Comparison of ENCODE assay signal across 8 cellular contexts in the genomic region with DNA sequence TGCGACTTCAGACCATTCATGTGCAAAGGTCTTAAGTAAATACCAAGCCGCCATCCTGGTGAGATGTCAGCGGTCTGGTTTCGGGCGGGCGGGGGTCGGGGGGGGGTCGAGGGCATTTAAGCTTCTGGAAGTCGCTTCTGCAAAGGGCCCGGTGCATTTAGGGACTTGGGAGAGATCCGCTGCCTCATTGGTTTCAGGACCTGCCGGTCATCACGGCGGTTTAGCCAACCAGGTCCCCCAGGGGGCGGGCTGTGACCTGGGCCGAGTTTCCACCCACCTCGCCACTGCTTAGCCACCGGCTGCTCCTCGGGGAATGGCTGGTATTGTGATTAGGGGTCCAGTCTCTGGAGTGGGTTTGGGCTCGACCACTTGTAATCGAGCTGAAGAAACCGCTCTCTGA. TPM values are rescaled to one million over a fixed set of nuclear protein-coding genes. Genes with fewer than 3 reads are reported as not detected.
DNase-seq lines count a peak whose midpoint lies in the region; ATAC-seq and TF ChIP-seq lines count a peak whose summit lies in the region.

No MANE protein-coding gene starts in this region.

- peak; percentile 18 for DNase-seq in activated T-cell treated with anti-CD3 and anti-CD28 coated beads for 4 hours
- no peak for DNase-seq in activated T-cell treated with anti-CD3 and anti-CD28 coated beads, Interleukin-2, amount 50 U/mL, for 4 hours
- DNase-seq in SK-N-DZ (ENCODE audit: low spot score) = peak; percentile 83
- DNase-seq in epidermal melanocyte (ENCODE audit: insufficient read length, low spot score) = peak; percentile 94
- DNase-seq in mucosa of gallbladder (ENCODE audit: low spot score) = peak; percentile 59
- no peak for DNase-seq in esophagus squamous epithelium (lab: John Stamatoyannopoulos, UW)

- H3K4me1 ChIP-seq in esophagus squamous epithelium = peaks cover 8 to 34% (median 8%) of the 10 kb centered on the region in 3 donors

- H3K9me3 Mint-ChIP-seq in activated T-cell treated with anti-CD3 and anti-CD28 coated beads, Interleukin-2, amount 50 U/mL, for 4 hours = no peaks in the 10 kb centered on the region

- H3K4me3 ChIP-seq in esophagus squamous epithelium = no peak overlapping the region

- peaks cover 0 to 11% (median 0%) of the 10 kb centered on the region in 4 donors for H3K27me3 ChIP-seq in esophagus squamous epithelium

- peaks cover 7% of the 10 kb centered on the region for H3K4me1 Mint-ChIP-seq in activated T-cell treated with anti-CD3 and anti-CD28 coated beads, Interleukin-2, amount 50 U/mL, for 4 hours (ENCODE audit: low read depth)

- ATAC-seq in activated T-cell treated with anti-CD3 and anti-CD28 coated beads, Interleukin-2, amount 50 U/mL, for 4 hours = no peak
- ATAC-seq in GM21381 (IDR thresholded peaks at IDR 0.05; ENCODE audit: unreplicated experiment) (no peak), HG02938 (IDR thresholded peaks at IDR 0.05; ENCODE audit: unreplicated experiment) (no peak)

- H3K36me3 Mint-ChIP-seq in activated T-cell treated with anti-CD3 and anti-CD28 coated beads, Interleukin-2, amount 50 U/mL, for 4 hours (ENCODE audit: insufficient read depth) = no peaks in the 10 kb centered on the region

- H3K27ac ChIP-seq in esophagus squamous epithelium = no peak overlapping the region

- peaks cover 13% of the 10 kb centered on the region for H3K27me3 Mint-ChIP-seq in activated T-cell treated with anti-CD3 and anti-CD28 coated beads, Interleukin-2, amount 50 U/mL, for 4 hours (ENCODE audit: low read depth)

- peak in 1 of 6 experiments; percentile 10 for TF ChIP-seq CTCF in esophagus squamous epithelium (IDR thresholded peaks at IDR 0.05)

- peaks cover 0 to 6% (median 0%) of the 10 kb centered on the region in 3 donors for H3K36me3 ChIP-seq in esophagus squamous epithelium

- no peak overlapping the region for H3K4me3 Mint-ChIP-seq in activated T-cell treated with anti-CD3 and anti-CD28 coated beads, Interleukin-2, amount 50 U/mL, for 4 hours

- intact Hi-C loops in esophagus squamous epithelium (cut with DNase I) = loop anchor here (10.0 kb wide), 1 partner anchor 85 kb away; no protein-coding TSS in a partner anchor

- H3K9me3 ChIP-seq in esophagus squamous epithelium = no peaks in the 10 kb centered on the region

- TF ChIP-seq POLR2A in esophagus squamous epithelium (IDR thresholded peaks at IDR 0.05) = no peak

- WGBS in esophagus squamous epithelium, 2 donors = 15 to 38% methylated on average over 7 to 15 of the region's 22 CpGs

RNA-seq across cellular contexts. Expression of a gene that starts 7.8 kb away (rescaled TPM):
- 10 to 100 TPM in 2 of 3 donors, 1 to 10 TPM in 1; 7.6 to 19.0 (median 18.1) TPM for total RNA-seq in activated T-cell treated with anti-CD3 and anti-CD28 coated beads, Interleukin-2, amount 50 U/mL, for 4 hours
- polyA plus RNA-seq in SK-N-DZ (2014; cell fraction: cytosol; rRNA removed) = 2.1 and 4.7 TPM in 2 replicates
- polyA plus RNA-seq in SK-N-DZ (2014; cell fraction: nucleus; rRNA removed) = 12.0 and 17.3 TPM in 2 replicates
- total RNA-seq in mucosa of gallbladder (0.83 TPM), esophagus squamous epithelium (under 1 TPM in 3 of 4 donors, not detected in 1; 0.12 to 0.57 (median 0.22) TPM)

RNA-seq across cellular contexts. Expression of a gene that starts 13.7 kb away (rescaled TPM):
- 1 to 10 TPM; 3.6 to 4.5 (median 3.7) TPM for total RNA-seq in activated T-cell treated with anti-CD3 and anti-CD28 coated beads, Interleukin-2, amount 50 U/mL, for 4 hours
- polyA plus RNA-seq in SK-N-DZ (2014; cell fraction: cytosol; rRNA removed) = 20.4 and 20.5 TPM in 2 replicates
- 9.9 and 11.1 TPM in 2 replicates for polyA plus RNA-seq in SK-N-DZ (2014; cell fraction: nucleus; rRNA removed)
- total RNA-seq in mucosa of gallbladder (20.1 TPM), esophagus squamous epithelium (1 to 10 TPM; 2.0 to 8.4 (median 5.2) TPM)

RNA-seq across cellular contexts. Expression of a gene that starts 16.2 kb away (rescaled TPM):
- 100 to 1,000 TPM; 111 to 137 (median 126) TPM for total RNA-seq in activated T-cell treated with anti-CD3 and anti-CD28 coated beads, Interleukin-2, amount 50 U/mL, for 4 hours
- polyA plus RNA-seq in SK-N-DZ (2014; cell fraction: cytosol; rRNA removed) = 73.2 and 107 TPM in 2 replicates
- polyA plus RNA-seq in SK-N-DZ (2014; cell fraction: nucleus; rRNA removed) = 61.5 and 94.1 TPM in 2 replicates
- total RNA-seq in mucosa of gallbladder (102 TPM), esophagus squamous epithelium (10 to 100 TPM; 91.1 to 97.2 (median 92.8) TPM)

RNA-seq across cellular contexts. Expression of a gene that starts 19.9 kb away (rescaled TPM):
- 10 to 100 TPM; 53.1 to 58.1 (median 53.4) TPM for total RNA-seq in activated T-cell treated with anti-CD3 and anti-CD28 coated beads, Interleukin-2, amount 50 U/mL, for 4 hours
- 44.1 and 49.6 TPM in 2 replicates for polyA plus RNA-seq in SK-N-DZ (2014; cell fraction: cytosol; rRNA removed)
- polyA plus RNA-seq in SK-N-DZ (2014; cell fraction: nucleus; rRNA removed) = 23.0 and 29.2 TPM in 2 replicates
- total RNA-seq in mucosa of gallbladder = 37.9 TPM
- total RNA-seq in esophagus squamous epithelium = 10 to 100 TPM; 16.4 to 29.0 (median 22.7) TPM

RNA-seq across cellular contexts. Expression of a gene that starts 22.2 kb away (rescaled TPM):
- 100 to 1,000 TPM; 124 to 130 (median 128) TPM for total RNA-seq in activated T-cell treated with anti-CD3 and anti-CD28 coated beads, Interleukin-2, amount 50 U/mL, for 4 hours
- polyA plus RNA-seq in SK-N-DZ (2014; cell fraction: cytosol; rRNA removed) = 109 and 123 TPM in 2 replicates
- 137 and 164 TPM in 2 replicates for polyA plus RNA-seq in SK-N-DZ (2014; cell fraction: nucleus; rRNA removed)
- total RNA-seq in mucosa of gallbladder (70.5 TPM), esophagus squamous epithelium (10 to 100 TPM; 29.1 to 55.8 (median 53.1) TPM)

Comparison
In these comparisons a context has a peak if more than half of its experiments do, and no peak if none do; other contexts are left out.
1. DNase-seq: peak in activated T-cell treated with anti-CD3 and anti-CD28 coated beads for 4 hours (single experiment), SK-N-DZ (single experiment), epidermal melanocyte (single experiment) and mucosa of gallbladder (single experiment); none in activated T-cell treated with anti-CD3 and anti-CD28 coated beads, Interleukin-2, amount 50 U/mL, for 4 hours (single experiment) and esophagus squamous epithelium (single experiment).